Comparison of ENCODE assay signal across 1 cellular context in the genomic region with DNA sequence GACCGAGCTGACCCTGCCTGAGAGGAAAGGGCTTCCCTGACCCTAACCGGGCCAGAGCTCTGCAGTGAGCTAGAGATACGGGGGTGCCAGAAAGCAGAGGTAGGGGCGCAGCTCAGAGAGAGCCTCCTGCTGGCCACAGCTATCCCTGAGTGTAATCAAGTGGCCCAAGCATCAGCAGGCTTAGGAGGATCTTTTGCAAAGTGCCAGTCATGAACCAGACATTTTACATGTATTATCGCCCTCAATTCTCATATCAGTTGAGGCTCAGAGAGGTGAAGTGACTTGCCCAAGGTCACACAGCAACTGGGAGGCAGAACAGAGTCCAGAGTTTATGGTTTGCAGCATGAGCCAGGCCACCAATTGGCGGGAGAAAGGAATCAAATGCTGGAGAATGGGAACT.
TF ChIP-seq lines count a peak whose summit lies in the region.

No MANE protein-coding gene starts in this region.

TF ChIP-seq in HepG2, 621 proteins besides CTCF, POLR2A, EP300 and RAD21:
- TF ChIP-seq ZMYM3 (CRISPR knock-in tag; IDR thresholded peaks at IDR 0.05) (peak; percentile 42; the same call in 1 of the 2 replicates), ZNF253 (CRISPR knock-in tag; IDR thresholded peaks at IDR 0.05; ENCODE audit: borderline replicate concordance) (no peak), ZNF768 (CRISPR knock-in tag; IDR thresholded peaks at IDR 0.05) (peak; percentile 96), AKAP8 (CRISPR knock-in tag; IDR thresholded peaks at IDR 0.05) (no peak), PTBP1 (IDR thresholded peaks at IDR 0.05; ENCODE audit: low read depth, low read length, poor library complexity, severe bottlenecking) (no peak)
- TF ChIP-seq, protein P1, sequence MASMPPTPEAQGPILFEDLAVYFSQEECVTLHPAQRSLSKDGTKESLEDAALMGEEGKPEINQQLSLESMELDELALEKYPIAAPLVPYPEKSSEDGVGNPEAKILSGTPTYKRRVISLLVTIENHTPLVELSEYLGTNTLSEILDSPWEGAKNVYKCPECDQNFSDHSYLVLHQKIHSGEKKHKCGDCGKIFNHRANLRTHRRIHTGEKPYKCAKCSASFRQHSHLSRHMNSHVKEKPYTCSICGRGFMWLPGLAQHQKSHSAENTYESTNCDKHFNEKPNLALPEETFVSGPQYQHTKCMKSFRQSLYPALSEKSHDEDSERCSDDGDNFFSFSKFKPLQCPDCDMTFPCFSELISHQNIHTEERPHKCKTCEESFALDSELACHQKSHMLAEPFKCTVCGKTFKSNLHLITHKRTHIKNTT (CRISPR knock-in tag; IDR thresholded peaks at IDR 0.05) = no peak
